ENCODE assay signal across 11 cellular contexts in genomic region chr1:198934414-198934813, GRCh38.
A peak's percentile ranks its signal among the peaks of the same experiment; 100 is the strongest.
DNase-seq lines count a peak whose midpoint lies in the region; ATAC-seq, FAIRE-seq and TF ChIP-seq lines count a peak whose summit lies in the region.
"Had no signal": no experiment of that assay in that cellular context is flagged by ENCODE, and none has a peak within 500 bp of the region (broad histone marks: within the 10 kb centered on the region; RNA-seq: fewer than 3 reads in every experiment).

No MANE protein-coding gene starts in this region.

- intact Hi-C loops in HCT116 (cut with micrococcal nuclease), result no loop called here
- intact Hi-C loops in lower lobe of right lung (cut with DNase I), result no loop called here
- intact Hi-C loops in uterus (cut with DNase I; ENCODE audit: low total_unique reads), result no loop called here

- POLR2A ChIA-PET in A549 (lab: Yijun Ruan, JAX), result no interaction called here
- POLR2A ChIA-PET in HCT116 (lab: Charles Lee), result no interaction called here

- no peaks in the 10 kb centered on the region for H3K9me2 ChIP-seq in HCT116 (ENCODE audit: insufficient read depth)

- CTCF ChIA-PET in A549 (lab: Yijun Ruan, JAX) (no interaction called here), HCT116 (lab: Charles Lee) (no interaction called here)

- peak overlapping the region; percentile 62 to 63; a peak in 5 of 6 replicates for H3K27ac ChIP-seq in A549
- peak overlapping the region; percentile 45; the same call in 1 of the 2 replicates for H3K27ac ChIP-seq in HCT116 (ENCODE audit: low read depth, low read length)
- peak overlapping the region; percentile 97 for H3K27ac ChIP-seq in brain microvascular endothelial cell
- H3K27ac ChIP-seq in lower lobe of right lung, result peak overlapping the region; percentile 80
- H3K27ac ChIP-seq in uterus, result peak overlapping the region in 1 of 2 donors; percentile 62

- peak overlapping the region; percentile 55 for H3K4me3 ChIP-seq in A549
- peak overlapping the region in 1 of 2 experiments; percentile 63; a peak in 3 of 4 replicates for H3K4me3 ChIP-seq in HCT116 (replicated peaks in 1 of 2; ENCODE audit: low read depth in 1 of 2, low read length in 2 of 2)
- peak overlapping the region; percentile 81 for H3K4me3 ChIP-seq in brain microvascular endothelial cell (ENCODE audit: low read depth, low read length)
- H3K4me3 ChIP-seq in lower lobe of right lung, result peak overlapping the region; percentile 57
- H3K4me3 ChIP-seq in uterus, result peak overlapping the region in 1 of 2 donors; percentile 7

- in situ Hi-C loops in brain microvascular endothelial cell (cut with HindIII; ENCODE audit: low pct_ligation_motif_present, low sequenced_read_pairs), result no loop called here

- ATAC-seq in A549 (no peak), HCT116 (no peak), lower lobe of right lung (no peak), HG02840 (IDR thresholded peaks at IDR 0.05; ENCODE audit: low FRiP score, unreplicated experiment) (no peak)

- TF ChIP-seq RAD21 in A549 (conservative IDR thresholded peaks at IDR 0.05 in 1 of 2, IDR thresholded peaks at IDR 0.05 in 1 of 2) (no peak), HCT116 (IDR thresholded peaks at IDR 0.05; ENCODE audit: low read depth) (no peak)

- DNase-seq in A549 (ENCODE audit: low read depth in 1 of 2, low spot score in 1 of 2), result no peak
- DNase-seq in HCT116 (ENCODE audit: low read depth, low spot score), result no peak
- DNase-seq in brain microvascular endothelial cell, result no peak
- no peak for DNase-seq in lower lobe of right lung
- no peak for DNase-seq in NCI-H748 (lab: John Stamatoyannopoulos, UW; ENCODE audit: unreplicated experiment)
- no peak for DNase-seq in kidney glomerular epithelial cell (lab: John Stamatoyannopoulos, UW)
- no peak for DNase-seq in uterus
- DNase-seq: colonic mucosa, islet precursor cell, NCI-H187 treated with DMSO at 0.1 percent for 48 hours had no signal

- H3K9me3 ChIP-seq in A549, result no peaks in the 10 kb centered on the region
- no peaks in the 10 kb centered on the region for H3K9me3 ChIP-seq in HCT116 (ENCODE audit: control insufficient read depth in 1 of 2, insufficient read depth in 1 of 2, low read depth in 1 of 2, low read length in 2 of 2)
- no peaks in the 10 kb centered on the region for H3K9me3 ChIP-seq in lower lobe of right lung
- H3K9me3 ChIP-seq in uterus, result no peaks in the 10 kb centered on the region
- H3K9me3 ChIP-seq: colonic mucosa had no signal

- no peaks in the 10 kb centered on the region for H3K36me3 ChIP-seq in HCT116 (ENCODE audit: control insufficient read depth in 1 of 2, insufficient read depth in 2 of 2, low read length in 2 of 2)
- peaks cover 5% of the 10 kb centered on the region for H3K36me3 ChIP-seq in brain microvascular endothelial cell (replicated peaks)
- no peaks in the 10 kb centered on the region for H3K36me3 ChIP-seq in lower lobe of right lung
- H3K36me3 ChIP-seq in uterus, result no peaks in the 10 kb centered on the region
- H3K36me3 ChIP-seq: colonic mucosa had no signal

- FAIRE-seq in A549 (lab: Jason Lieb, UNC), result no peak

- peak overlapping the region; percentile 47 for H3K9ac ChIP-seq in HCT116 (ENCODE audit: low read length)

- TF ChIP-seq POLR2A in A549 (IDR thresholded peaks at IDR 0.05; ENCODE audit: low read length) (no peak), HCT116 (IDR thresholded peaks at IDR 0.05; ENCODE audit: borderline replicate concordance, extremely low read depth, insufficient read depth, insufficient read length) (no peak), uterus (IDR thresholded peaks at IDR 0.05) (no peak)

- peak overlapping the region; percentile 70 for H3K4me2 ChIP-seq in A549
- peak overlapping the region; percentile 82 for H3K4me2 ChIP-seq in HCT116 (ENCODE audit: low read length)

- no peak for TF ChIP-seq EP300 in A549 (IDR thresholded peaks at IDR 0.05)

- no peak overlapping the region for H2AFZ ChIP-seq in HCT116 (ENCODE audit: low read depth, low read length, poor library complexity, severe bottlenecking)

- RAD21 ChIA-PET in HCT116 (lab: Charles Lee; ENCODE audit: low non-redundant PET in 1 of 2, low total read pairs in 2 of 2, uncharacterized antibody in 2 of 2, unreplicated experiment in 2 of 2), result no interaction called here

- H4K20me1 ChIP-seq in HCT116 (ENCODE audit: insufficient read depth), result no peaks in the 10 kb centered on the region

- no peaks in the 10 kb centered on the region for H3K27me3 ChIP-seq in HCT116 (ENCODE audit: insufficient read depth, low read length)
- H3K27me3 ChIP-seq in brain microvascular endothelial cell (replicated peaks), result no peaks in the 10 kb centered on the region
- no peaks in the 10 kb centered on the region for H3K27me3 ChIP-seq in lower lobe of right lung (ENCODE audit: low read depth)
- no peaks in the 10 kb centered on the region for H3K27me3 ChIP-seq in uterus
- H3K27me3 ChIP-seq: colonic mucosa had no signal

- BruUV-seq in HCT116 (replicated peaks; lab: Mats Ljungman, UMichigan), result no TSS peak

- H3K4me1 ChIP-seq in A549 (peaks cover 4% of the 10 kb centered on the region; the same call in 1 of the 3 replicates), HCT116 (ENCODE audit: control insufficient read depth in 1 of 2, insufficient read depth in 2 of 2, low read length in 2 of 2) (peaks cover 27 to 79% of the 10 kb centered on the region in 2 experiments), lower lobe of right lung (peaks cover 47% of the 10 kb centered on the region), uterus (no peaks in the 10 kb centered on the region)
- H3K4me1 ChIP-seq: colonic mucosa had no signal

- peaks cover 50% of the 10 kb centered on the region for H3K79me2 ChIP-seq in HCT116 (ENCODE audit: insufficient read depth, low read length)

- TF ChIP-seq CTCF in A549 (IDR thresholded peaks at IDR 0.05), result no peak
- TF ChIP-seq CTCF in HCT116 (IDR thresholded peaks at IDR 0.05 in 2 of 3, conservative IDR thresholded peaks at IDR 0.05 in 1 of 3; ENCODE audit: borderline replicate concordance in 1 of 3, insufficient read depth in 1 of 3, low read depth in 2 of 3, low read length in 2 of 3), result no peak
- no peak for TF ChIP-seq CTCF in brain microvascular endothelial cell (IDR thresholded peaks at IDR 0.05; ENCODE audit: low read depth, low read length, missing control alignments)
- TF ChIP-seq CTCF in lower lobe of right lung (IDR thresholded peaks at IDR 0.05), result no peak
- TF ChIP-seq CTCF in uterus (IDR thresholded peaks at IDR 0.05), result no peak

- 32% methylated on average over 2 of the region's 2 CpGs for WGBS in A549 (ENCODE audit: missing lambda C conversion rate)

TF ChIP-seq in A549, 52 proteins besides CTCF, POLR2A, EP300 and RAD21:
- TF ChIP-seq NFE2L2 (conservative IDR thresholded peaks at IDR 0.05; ENCODE audit: low read length), result no peak
- TF ChIP-seq CEBPB (IDR thresholded peaks at IDR 0.05), result no peak
- TF ChIP-seq, protein P1, sequence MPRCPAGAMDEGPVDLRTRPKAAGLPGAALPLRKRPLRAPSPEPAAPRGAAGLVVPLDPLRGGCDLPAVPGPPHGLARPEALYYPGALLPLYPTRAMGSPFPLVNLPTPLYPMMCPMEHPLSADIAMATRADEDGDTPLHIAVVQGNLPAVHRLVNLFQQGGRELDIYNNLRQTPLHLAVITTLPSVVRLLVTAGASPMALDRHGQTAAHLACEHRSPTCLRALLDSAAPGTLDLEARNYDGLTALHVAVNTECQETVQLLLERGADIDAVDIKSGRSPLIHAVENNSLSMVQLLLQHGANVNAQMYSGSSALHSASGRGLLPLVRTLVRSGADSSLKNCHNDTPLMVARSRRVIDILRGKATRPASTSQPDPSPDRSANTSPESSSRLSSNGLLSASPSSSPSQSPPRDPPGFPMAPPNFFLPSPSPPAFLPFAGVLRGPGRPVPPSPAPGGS (IDR thresholded peaks at IDR 0.05), result no peak
- TF ChIP-seq HOXB5 (CRISPR knock-in tag; IDR thresholded peaks at IDR 0.05), result no peak
- no peak for TF ChIP-seq CHD4 (IDR thresholded peaks at IDR 0.05; ENCODE audit: borderline replicate concordance)
- no peak for TF ChIP-seq JUNB (IDR thresholded peaks at IDR 0.05)
- no peak for TF ChIP-seq CBX2 (IDR thresholded peaks at IDR 0.05; ENCODE audit: borderline replicate concordance, low read depth)
- no peak for TF ChIP-seq ELK1 (IDR thresholded peaks at IDR 0.05; ENCODE audit: low read depth, low read length)

TF ChIP-seq in HCT116, 20 proteins besides CTCF, POLR2A, EP300 and RAD21 (continues in another document):
- TF ChIP-seq SRF (IDR thresholded peaks at IDR 0.05; ENCODE audit: low read depth) (no peak), TCF7L2 (IDR thresholded peaks at IDR 0.05; ENCODE audit: borderline replicate concordance, extremely low read depth, insufficient read depth, insufficient read length) (no peak), ELF1 (IDR thresholded peaks at IDR 0.05; ENCODE audit: borderline replicate concordance, low read depth) (no peak)
- TF ChIP-seq, protein P2, sequence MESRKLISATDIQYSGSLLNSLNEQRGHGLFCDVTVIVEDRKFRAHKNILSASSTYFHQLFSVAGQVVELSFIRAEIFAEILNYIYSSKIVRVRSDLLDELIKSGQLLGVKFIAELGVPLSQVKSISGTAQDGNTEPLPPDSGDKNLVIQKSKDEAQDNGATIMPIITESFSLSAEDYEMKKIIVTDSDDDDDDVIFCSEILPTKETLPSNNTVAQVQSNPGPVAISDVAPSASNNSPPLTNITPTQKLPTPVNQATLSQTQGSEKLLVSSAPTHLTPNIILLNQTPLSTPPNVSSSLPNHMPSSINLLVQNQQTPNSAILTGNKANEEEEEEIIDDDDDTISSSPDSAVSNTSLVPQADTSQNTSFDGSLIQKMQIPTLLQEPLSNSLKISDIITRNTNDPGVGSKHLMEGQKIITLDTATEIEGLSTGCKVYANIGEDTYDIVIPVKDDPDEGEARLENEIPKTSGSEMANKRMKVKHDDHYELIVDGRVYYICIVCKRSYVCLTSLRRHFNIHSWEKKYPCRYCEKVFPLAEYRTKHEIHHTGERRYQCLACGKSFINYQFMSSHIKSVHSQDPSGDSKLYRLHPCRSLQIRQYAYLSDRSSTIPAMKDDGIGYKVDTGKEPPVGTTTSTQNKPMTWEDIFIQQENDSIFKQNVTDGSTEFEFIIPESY (IDR thresholded peaks at IDR 0.05; ENCODE audit: extremely low read depth, insufficient replicate concordance, low read length), result no peak
